Comparison of ENCODE assay signal across 8 cellular contexts in the genomic region with DNA sequence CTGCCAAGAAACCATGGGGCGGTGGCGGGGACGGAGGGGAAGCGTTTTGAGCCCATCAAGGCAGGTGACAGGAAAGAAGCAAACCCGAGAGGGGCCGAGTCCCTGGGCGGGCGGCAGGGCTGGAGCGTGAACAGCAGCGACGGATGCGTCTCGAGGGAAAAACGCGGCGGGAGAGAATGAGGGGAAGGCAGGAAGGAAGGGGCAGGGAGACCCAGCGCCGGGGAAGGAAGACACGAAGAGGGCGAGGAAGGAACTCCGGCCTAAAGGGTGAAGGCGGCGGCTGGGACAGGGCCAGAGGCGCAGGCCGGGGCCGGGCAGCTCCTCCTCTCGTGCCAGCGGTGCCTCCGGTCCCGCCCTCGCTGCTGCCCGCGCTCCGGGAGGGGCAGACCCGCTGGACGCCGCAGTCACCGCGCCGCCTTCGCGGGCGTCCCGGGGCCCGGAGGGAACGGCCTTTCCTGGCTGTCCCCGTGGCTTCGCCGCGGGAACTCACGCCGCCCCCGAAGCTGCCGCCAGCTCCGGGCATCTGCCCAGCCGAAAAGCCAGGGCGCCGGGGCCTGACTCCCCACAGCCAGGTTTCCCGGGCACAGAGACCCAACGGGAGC. TPM values are rescaled to one million over a fixed set of nuclear protein-coding genes. Genes with fewer than 3 reads are reported as not detected.
DNase-seq lines count a peak whose midpoint lies in the region; ATAC-seq and TF ChIP-seq lines count a peak whose summit lies in the region.

No MANE protein-coding gene starts in this region.

- no peaks in the 10 kb centered on the region for H4K20me1 ChIP-seq in PC-9 (ENCODE audit: insufficient read depth)

- POLR2A ChIA-PET in PC-9 (lab: Charles Lee; ENCODE audit: unreplicated experiment), result interaction anchor here (0.6 to 0.7 kb wide), 2 partner anchors 169 to 278 kb away, joined by 3 to 4 read pairs; no protein-coding TSS in a partner anchor

- DNase-seq in A172 (ENCODE audit: low spot score) (peak; percentile 41), GM12864 (ENCODE audit: low read depth) (no peak), PC-9 (peak in 1 of 2 experiments; percentile 78), T47D (ENCODE audit: low read depth in 1 of 2, low spot score in 1 of 2) (peak; percentile 75 to 77), iPS-NIHi11 (ENCODE audit: low spot score) (peak; percentile 74), NCI-H2107 treated with DMSO at 0.1 percent for 48 hours (lab: John Stamatoyannopoulos, UW; ENCODE audit: unreplicated experiment) (no peak)

- CTCF ChIA-PET in PC-9 (lab: Charles Lee), result no interaction called here

- peak overlapping the region; percentile 83 for H2AFZ ChIP-seq in PC-9

- BruUV-seq in PC-9 (replicated peaks; lab: Mats Ljungman, UMichigan), result no TSS peak

- in situ Hi-C loops in T47D (cut with HindIII; ENCODE audit: low pct_unique_long_range_greater_than_20kb, low sequenced_read_pairs), result no loop called here

- no peaks in the 10 kb centered on the region for H3K27me3 ChIP-seq in PC-9 (ENCODE audit: insufficient read depth, low read depth)

- intact Hi-C loops in PC-9 (cut with micrococcal nuclease; ENCODE audit: unreplicated experiment), result loop anchor here (10.0 kb wide), 1 partner anchor 193 kb away; no protein-coding TSS in a partner anchor

- peak; percentile 22 for ATAC-seq in HG03045 (IDR thresholded peaks at IDR 0.05; ENCODE audit: unreplicated experiment)

- H3K79me2 ChIP-seq in PC-9 (ENCODE audit: low read depth), result no peaks in the 10 kb centered on the region

- H3K9me2 ChIP-seq in PC-9 (ENCODE audit: insufficient read depth), result no peaks in the 10 kb centered on the region

- H3K27ac ChIP-seq in PC-9 (peak overlapping the region; percentile 46), skin epidermis (peak overlapping the region; percentile 47 to 94 (median 83))

- H3K4me3 ChIP-seq in GM12864 (ENCODE audit: low read depth, low read length) (peak overlapping the region; percentile 57), PC-9 (peak overlapping the region; percentile 78), skin epidermis (peak overlapping the region; percentile 50 to 84 (median 72))

- H3K4me1 ChIP-seq in PC-9 (replicated peaks; ENCODE audit: insufficient read depth), result peaks cover 9% of the 10 kb centered on the region

- TF ChIP-seq CTCF in GM12864 (IDR thresholded peaks at IDR 0.05; ENCODE audit: low read depth, low read length, missing control alignments) (no peak), PC-9 (conservative IDR thresholded peaks at IDR 0.05) (no peak)

- H3F3A ChIP-seq in PC-9 (ENCODE audit: insufficient read depth, low read depth), result peaks cover 12% of the 10 kb centered on the region

- H3K36me3 ChIP-seq in PC-9 (ENCODE audit: low read depth), result no peaks in the 10 kb centered on the region

- H3K4me2 ChIP-seq in PC-9, result peak overlapping the region; percentile 93

- no peaks in the 10 kb centered on the region for H3K9me3 ChIP-seq in PC-9 (ENCODE audit: insufficient read depth, low read depth)

RNA-seq across cellular contexts. Expression of a gene that starts 0.8 kb away (rescaled TPM):
- total RNA-seq in A172 (2014; rRNA removed; shearing (Covaris generic)), result 12.4 and 16.2 TPM in 2 replicates
- total RNA-seq in PC-9 (2021), result 36.6 and 37.1 TPM in 2 replicates

RNA-seq across cellular contexts. Expression of a gene that starts 43.1 kb away (rescaled TPM):
- total RNA-seq in A172 (2014; rRNA removed; shearing (Covaris generic)), result 0.55 TPM in 1 of 2 replicates, not detected in the other
- total RNA-seq in PC-9 (2021), result 3.1 and 3.4 TPM in 2 replicates

Comparison
In these comparisons a context has a peak if more than half of its experiments do, and no peak if none do; other contexts are left out.
1. DNase-seq: peak in A172 (single experiment), T47D (2 of 2) and iPS-NIHi11 (single experiment); none in GM12864 (single experiment) and NCI-H2107 treated with DMSO at 0.1 percent for 48 hours (single experiment).
2. Peak in every context shown above with its lines, with median percentiles within 50 percentile points of each other: H3K4me3 ChIP-seq.